ENCODE assay signal across 1 cellular context in the genomic region with DNA sequence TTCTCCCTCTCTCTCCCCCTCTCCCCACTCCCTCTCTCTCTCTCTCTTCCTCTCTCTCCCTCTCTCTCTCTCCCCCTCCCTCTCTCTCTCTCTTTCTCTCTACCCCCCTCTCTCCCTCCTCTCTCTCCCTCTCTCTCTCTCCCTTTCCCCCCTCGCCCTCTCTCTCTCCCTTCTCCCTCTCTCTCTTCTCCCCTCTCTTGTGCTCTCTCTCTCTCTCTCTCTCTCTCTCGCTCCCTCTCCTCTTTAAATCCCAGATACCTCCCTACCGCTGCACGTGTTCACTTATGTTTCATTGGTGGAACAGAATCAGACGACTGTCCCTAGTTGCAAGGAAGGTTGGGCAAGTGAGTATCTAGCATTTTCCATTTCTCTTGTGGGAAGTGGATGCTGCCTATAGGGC.
TF ChIP-seq lines count a peak whose summit lies in the region.

No MANE protein-coding gene starts in this region.

TF ChIP-seq in HEK293, 187 proteins besides CTCF, POLR2A, EP300 and RAD21 (continued from another document):
- TF ChIP-seq, protein P1, sequence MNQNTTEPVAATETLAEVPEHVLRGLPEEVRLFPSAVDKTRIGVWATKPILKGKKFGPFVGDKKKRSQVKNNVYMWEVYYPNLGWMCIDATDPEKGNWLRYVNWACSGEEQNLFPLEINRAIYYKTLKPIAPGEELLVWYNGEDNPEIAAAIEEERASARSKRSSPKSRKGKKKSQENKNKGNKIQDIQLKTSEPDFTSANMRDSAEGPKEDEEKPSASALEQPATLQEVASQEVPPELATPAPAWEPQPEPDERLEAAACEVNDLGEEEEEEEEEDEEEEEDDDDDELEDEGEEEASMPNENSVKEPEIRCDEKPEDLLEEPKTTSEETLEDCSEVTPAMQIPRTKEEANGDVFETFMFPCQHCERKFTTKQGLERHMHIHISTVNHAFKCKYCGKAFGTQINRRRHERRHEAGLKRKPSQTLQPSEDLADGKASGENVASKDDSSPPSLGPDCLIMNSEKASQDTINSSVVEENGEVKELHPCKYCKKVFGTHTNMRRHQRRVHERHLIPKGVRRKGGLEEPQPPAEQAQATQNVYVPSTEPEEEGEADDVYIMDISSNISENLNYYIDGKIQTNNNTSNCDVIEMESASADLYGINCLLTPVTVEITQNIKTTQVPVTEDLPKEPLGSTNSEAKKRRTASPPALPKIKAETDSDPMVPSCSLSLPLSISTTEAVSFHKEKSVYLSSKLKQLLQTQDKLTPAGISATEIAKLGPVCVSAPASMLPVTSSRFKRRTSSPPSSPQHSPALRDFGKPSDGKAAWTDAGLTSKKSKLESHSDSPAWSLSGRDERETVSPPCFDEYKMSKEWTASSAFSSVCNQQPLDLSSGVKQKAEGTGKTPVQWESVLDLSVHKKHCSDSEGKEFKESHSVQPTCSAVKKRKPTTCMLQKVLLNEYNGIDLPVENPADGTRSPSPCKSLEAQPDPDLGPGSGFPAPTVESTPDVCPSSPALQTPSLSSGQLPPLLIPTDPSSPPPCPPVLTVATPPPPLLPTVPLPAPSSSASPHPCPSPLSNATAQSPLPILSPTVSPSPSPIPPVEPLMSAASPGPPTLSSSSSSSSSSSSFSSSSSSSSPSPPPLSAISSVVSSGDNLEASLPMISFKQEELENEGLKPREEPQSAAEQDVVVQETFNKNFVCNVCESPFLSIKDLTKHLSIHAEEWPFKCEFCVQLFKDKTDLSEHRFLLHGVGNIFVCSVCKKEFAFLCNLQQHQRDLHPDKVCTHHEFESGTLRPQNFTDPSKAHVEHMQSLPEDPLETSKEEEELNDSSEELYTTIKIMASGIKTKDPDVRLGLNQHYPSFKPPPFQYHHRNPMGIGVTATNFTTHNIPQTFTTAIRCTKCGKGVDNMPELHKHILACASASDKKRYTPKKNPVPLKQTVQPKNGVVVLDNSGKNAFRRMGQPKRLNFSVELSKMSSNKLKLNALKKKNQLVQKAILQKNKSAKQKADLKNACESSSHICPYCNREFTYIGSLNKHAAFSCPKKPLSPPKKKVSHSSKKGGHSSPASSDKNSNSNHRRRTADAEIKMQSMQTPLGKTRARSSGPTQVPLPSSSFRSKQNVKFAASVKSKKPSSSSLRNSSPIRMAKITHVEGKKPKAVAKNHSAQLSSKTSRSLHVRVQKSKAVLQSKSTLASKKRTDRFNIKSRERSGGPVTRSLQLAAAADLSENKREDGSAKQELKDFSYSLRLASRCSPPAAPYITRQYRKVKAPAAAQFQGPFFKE (tag by site-specific recombination; IDR thresholded peaks at IDR 0.05; ENCODE audit: borderline replicate concordance), result no peak
